9 cellular contexts compared by ENCODE assay signal in the genomic region with DNA sequence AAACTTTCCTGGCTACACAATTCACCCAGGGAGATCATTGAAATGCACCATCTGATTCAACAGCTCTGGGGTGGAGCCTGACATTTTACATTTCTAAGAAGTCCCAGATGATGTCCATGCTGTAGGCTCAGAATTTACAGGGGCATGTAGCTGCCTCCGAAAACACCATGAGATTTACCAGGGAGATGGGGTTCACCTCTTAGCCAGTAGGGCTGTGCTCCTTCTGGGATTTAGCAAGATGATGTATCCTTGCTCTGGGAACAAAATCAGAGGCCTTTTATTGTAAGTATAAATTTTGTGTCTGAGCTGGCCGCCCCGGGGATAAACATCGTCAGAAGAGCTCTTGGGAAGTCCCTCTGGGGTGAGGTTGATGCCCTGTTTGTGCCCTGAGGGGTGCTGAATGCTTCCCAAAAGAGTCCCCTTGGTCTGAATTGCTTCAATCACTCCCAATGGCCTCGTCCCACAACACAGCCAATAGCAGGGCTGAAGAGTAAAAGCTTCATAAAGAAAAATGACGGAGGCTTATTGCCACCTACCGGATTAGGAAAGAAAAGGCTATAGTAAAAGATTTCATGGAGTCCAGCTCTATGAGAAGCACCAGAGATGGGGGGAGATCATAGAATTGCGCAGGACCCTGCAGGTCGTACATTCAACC. TPM values are rescaled to one million over a fixed set of nuclear protein-coding genes. Genes with fewer than 3 reads are reported as not detected.
DNase-seq lines count a peak whose midpoint lies in the region; ATAC-seq, FAIRE-seq and TF ChIP-seq lines count a peak whose summit lies in the region.
"Had no signal": no experiment of that assay in that cellular context is flagged by ENCODE, and none has a peak within 500 bp of the region (broad histone marks: within the 10 kb centered on the region; RNA-seq: fewer than 3 reads in every experiment).

No MANE protein-coding gene starts in this region.

- TF ChIP-seq EP300 in A549 (IDR thresholded peaks at IDR 0.05) = no peak

- no peak overlapping the region for H3K27ac ChIP-seq in A549
- H3K27ac ChIP-seq: right lobe of liver had no signal

- no peak overlapping the region for H3K4me3 Mint-ChIP-seq in osteocyte (ENCODE audit: unreplicated experiment)

- peak; percentile 69 to 89 for ATAC-seq in A549
- ATAC-seq in esophagus mucosa = no peak
- no peak for ATAC-seq in GM18858 (IDR thresholded peaks at IDR 0.05; ENCODE audit: unreplicated experiment)

- H3K4me1 ChIP-seq in A549 = no peaks in the 10 kb centered on the region
- H3K4me1 ChIP-seq: right lobe of liver had no signal

- H3K9me3 Mint-ChIP-seq in osteocyte (ENCODE audit: unreplicated experiment) = peaks cover 4% of the 10 kb centered on the region

- no peak overlapping the region for H3K4me2 ChIP-seq in A549

- H3K27ac Mint-ChIP-seq in osteocyte (ENCODE audit: unreplicated experiment) = no peak overlapping the region

- H3K36me3 Mint-ChIP-seq in osteocyte (ENCODE audit: unreplicated experiment) = no peaks in the 10 kb centered on the region

- POLR2A ChIA-PET in A549 (lab: Yijun Ruan, JAX) = no interaction called here

- DNase-seq in A549 (ENCODE audit: low read depth in 1 of 2, low spot score in 1 of 2) (peak; percentile 27 to 49), GM20000 (ENCODE audit: low spot score) (peak; percentile 27), NCI-H446 (lab: John Stamatoyannopoulos, UW) (peak; percentile 32 to 71), cerebellar cortex (ENCODE audit: low spot score) (peak; percentile 58), osteocyte (ENCODE audit: extremely low spot score, unreplicated experiment) (no peak), hypothalamus (lab: John Stamatoyannopoulos, UW) (no peak)
- DNase-seq: right lobe of liver had no signal

- no peak for TF ChIP-seq POLR2A in A549 (IDR thresholded peaks at IDR 0.05; ENCODE audit: low read length)

- H3K4me1 Mint-ChIP-seq in osteocyte (ENCODE audit: unreplicated experiment) = no peaks in the 10 kb centered on the region

- CTCF ChIA-PET in A549 (lab: Yijun Ruan, JAX) = interaction anchor here (0.6 to 2.6 kb wide), 18 partner anchors 9 to 1818 kb away, joined by 3 to 12 read pairs (median 4); a partner anchor contains a TSS

- no peak overlapping the region for H3K4me3 ChIP-seq in A549
- H3K4me3 ChIP-seq: right lobe of liver had no signal

- peaks cover 9% of the 10 kb centered on the region for H3K27me3 Mint-ChIP-seq in osteocyte (ENCODE audit: unreplicated experiment)

- TF ChIP-seq RAD21 in A549 (conservative IDR thresholded peaks at IDR 0.05 in 1 of 2, IDR thresholded peaks at IDR 0.05 in 1 of 2) = peak; percentile 61 to 67

- H3K9me3 ChIP-seq in A549 = no peaks in the 10 kb centered on the region
- H3K9me3 ChIP-seq: right lobe of liver had no signal

- WGBS in A549 (ENCODE audit: missing lambda C conversion rate) = 3% methylated on average over 9 of the region's 9 CpGs

- FAIRE-seq in A549 (lab: Jason Lieb, UNC) = no peak

- TF ChIP-seq CTCF in A549 (IDR thresholded peaks at IDR 0.05) (peak; percentile 44), GM20000 (IDR thresholded peaks at IDR 0.05; ENCODE audit: extremely low read depth, missing control alignments) (peak; percentile 22), osteocyte (IDR thresholded peaks at IDR 0.05) (peak; percentile 41)

TF ChIP-seq in A549, 52 proteins besides CTCF, POLR2A, EP300 and RAD21:
- TF ChIP-seq SMC3 (IDR thresholded peaks at IDR 0.05) = peak; percentile 28; the same call in 1 of the 3 replicates
- no peak for TF ChIP-seq EHF (CRISPR knock-in tag; IDR thresholded peaks at IDR 0.05)
- TF ChIP-seq JUN (IDR thresholded peaks at IDR 0.05) = no peak

RNA-seq across cellular contexts. Expression of a gene that starts 33.4 kb away (rescaled TPM):
- polyA plus RNA-seq in A549 (2011; rRNA removed) = 89.8 and 127 TPM in 2 replicates
- polyA plus RNA-seq in A549 (2012; cell fraction: cytosol; rRNA removed) = 57.4 and 80.7 TPM in 2 replicates
- polyA plus RNA-seq in A549 (2012; cell fraction: nucleus; rRNA removed) = 25.0 and 28.7 TPM in 2 replicates
- 84.2 to 88.2 TPM (median 87.7 TPM) in 3 replicates for polyA plus RNA-seq in A549 (2017; fragmentation: RNase III; extraction: RNeasy Plus Mini Kit Qiagen cat#74134 plus additional on column Dnase treatment)
- 37.4 and 39.9 TPM in 2 replicates for polyA minus RNA-seq in A549 (2011; rRNA and poly(A)+ RNA removed)
- total RNA-seq in osteocyte = 97.2 and 100 TPM in 2 replicates
- 64.2 TPM for total RNA-seq in esophagus mucosa

Comparison
In these comparisons a context has a peak if more than half of its experiments do, and no peak if none do; other contexts are left out.
1. ATAC-seq: peak in A549 (2 of 2); none in esophagus mucosa (single experiment) and GM18858 (single experiment).
2. DNase-seq: peak in A549 (2 of 2), GM20000 (single experiment), NCI-H446 (2 of 2) and cerebellar cortex (single experiment); none in osteocyte (single experiment) and hypothalamus (0 of 51).
3. Peak in every context shown above with its lines, with median percentiles within 50 percentile points of each other: CTCF ChIP-seq.